In the genomic region with DNA sequence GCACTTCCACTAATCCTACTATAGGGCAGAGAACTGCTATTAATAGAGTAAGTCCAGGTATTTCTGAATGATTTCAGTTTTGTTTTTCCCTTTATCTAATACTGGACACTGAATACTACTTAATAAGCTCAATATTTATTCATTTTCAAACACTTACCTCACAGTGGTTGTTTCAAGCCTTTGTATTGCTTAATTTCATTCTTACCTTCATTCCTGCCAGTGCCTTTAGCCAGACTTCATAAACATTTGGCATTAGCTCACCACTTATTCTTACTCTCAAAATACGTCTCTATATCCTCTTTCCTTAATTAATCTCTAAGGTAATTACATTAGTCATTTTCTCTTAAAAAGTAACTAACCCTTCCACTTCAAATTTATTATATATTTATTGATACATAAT, we compare ENCODE assay signal across 34 cellular contexts. TPM values are rescaled to one million over a fixed set of nuclear protein-coding genes. Genes with fewer than 3 reads are reported as not detected.
"Had no signal": no experiment of that assay in that cellular context is flagged by ENCODE, and none has a peak within 500 bp of the region (broad histone marks: within the 10 kb centered on the region; RNA-seq: fewer than 3 reads in every experiment).

No MANE protein-coding gene starts in this region.

- ATAC-seq: activated CD8-positive, alpha-beta memory T cell treated with anti-CD3 and anti-CD28 coated beads, Interleukin-2, amount 10 ng/mL, durations not matched to agents 7 days and 5 days; activated naive CD8-positive, alpha-beta T cell treated with anti-CD3 and anti-CD28 coated beads, Interleukin-2, amount 50 U/mL, for 24 hours; Right ventricle myocardium inferior; SK-N-SH treated with all-trans-retinoic acid at 6 μM for 48 hours; T-cell had no signal

- FAIRE-seq: RCC 7860 had no signal

- H3K9me3 ChIP-seq: ascending aorta, MG63 had no signal

- H3K4me3 ChIP-seq: ascending aorta, MG63, PC-9 had no signal

- H2AFZ ChIP-seq: PC-9 had no signal

- H3K4me3 Mint-ChIP-seq: activated CD4-positive, alpha-beta memory T cell treated with anti-CD3 and anti-CD28 coated beads, Interleukin-2, amount 10 ng/mL, durations not matched to agents 7 days and 5 days; activated CD8-positive, alpha-beta memory T cell treated with anti-CD3 and anti-CD28 coated beads, Interleukin-2, amount 10 ng/mL, durations not matched to agents 7 days and 5 days; activated naive CD4-positive, alpha-beta T cell treated with anti-CD3 and anti-CD28 coated beads, Interleukin-2, amount 10 ng/mL, durations not matched to agents 7 days and 5 days; activated naive CD8-positive, alpha-beta T cell; activated naive CD8-positive, alpha-beta T cell treated with anti-CD3 and anti-CD28 coated beads, Interleukin-2, amount 50 U/mL, for 24 hours; T-cell had no signal

- H3K4me1 Mint-ChIP-seq: activated CD4-positive, alpha-beta memory T cell treated with anti-CD3 and anti-CD28 coated beads, Interleukin-2, amount 10 ng/mL, durations not matched to agents 7 days and 5 days; activated CD8-positive, alpha-beta memory T cell treated with anti-CD3 and anti-CD28 coated beads, Interleukin-2, amount 10 ng/mL, durations not matched to agents 7 days and 5 days; activated naive CD4-positive, alpha-beta T cell treated with anti-CD3 and anti-CD28 coated beads, Interleukin-2, amount 10 ng/mL, durations not matched to agents 7 days and 5 days; activated naive CD8-positive, alpha-beta T cell treated with anti-CD3 and anti-CD28 coated beads, Interleukin-2, amount 50 U/mL, for 24 hours; T-cell had no signal

- H3K27me3 Mint-ChIP-seq: activated CD4-positive, alpha-beta memory T cell treated with anti-CD3 and anti-CD28 coated beads, Interleukin-2, amount 10 ng/mL, durations not matched to agents 7 days and 5 days; activated CD8-positive, alpha-beta memory T cell treated with anti-CD3 and anti-CD28 coated beads, Interleukin-2, amount 10 ng/mL, durations not matched to agents 7 days and 5 days; activated naive CD4-positive, alpha-beta T cell treated with anti-CD3 and anti-CD28 coated beads, Interleukin-2, amount 10 ng/mL, durations not matched to agents 7 days and 5 days; activated naive CD8-positive, alpha-beta T cell; activated naive CD8-positive, alpha-beta T cell treated with anti-CD3 and anti-CD28 coated beads, Interleukin-2, amount 50 U/mL, for 24 hours; T-cell had no signal

- H3K27ac ChIP-seq: ascending aorta, PC-9, RWPE1, WERI-Rb-1 had no signal

- H3K4me2 ChIP-seq: PC-9 had no signal

- H3K27ac Mint-ChIP-seq: activated CD4-positive, alpha-beta memory T cell treated with anti-CD3 and anti-CD28 coated beads, Interleukin-2, amount 10 ng/mL, durations not matched to agents 7 days and 5 days; activated CD8-positive, alpha-beta memory T cell treated with anti-CD3 and anti-CD28 coated beads, Interleukin-2, amount 10 ng/mL, durations not matched to agents 7 days and 5 days; activated naive CD4-positive, alpha-beta T cell treated with anti-CD3 and anti-CD28 coated beads, Interleukin-2, amount 10 ng/mL, durations not matched to agents 7 days and 5 days; activated naive CD8-positive, alpha-beta T cell; activated naive CD8-positive, alpha-beta T cell treated with anti-CD3 and anti-CD28 coated beads, Interleukin-2, amount 50 U/mL, for 24 hours; T-cell had no signal

- H3K36me3 ChIP-seq: MG63, WERI-Rb-1 had no signal

- H3K27me3 ChIP-seq: ascending aorta, MG63 had no signal

- H3K4me1 ChIP-seq: ascending aorta had no signal

- DNase-seq: activated CD4-positive, alpha-beta memory T cell treated with anti-CD3 and anti-CD28 coated beads, Interleukin-2, amount 10 ng/mL, durations not matched to agents 7 days and 5 days; activated CD4-positive, alpha-beta T cell treated with anti-CD3 and anti-CD28 coated beads for 1 hour; activated CD4-positive, alpha-beta T cell treated with anti-CD3 and anti-CD28 coated beads for 48 hours; activated CD4-positive, CD25-positive, alpha-beta regulatory T cell; activated CD8-positive, alpha-beta memory T cell treated with anti-CD3 and anti-CD28 coated beads for 24 hours; activated CD8-positive, alpha-beta memory T cell treated with anti-CD3 and anti-CD28 coated beads, Interleukin-2, amount 10 ng/mL, durations not matched to agents 7 days and 5 days; activated CD8-positive, alpha-beta memory T cell treated with anti-CD3 and anti-CD28 coated beads, Interleukin-2, amount 50 U/mL, for 48 hours; activated effector memory CD4-positive, alpha-beta T cell treated with Interleukin-2 at 50 U/mL for 16 hours; activated naive CD4-positive, alpha-beta T cell treated with anti-CD3 and anti-CD28 coated beads, Interleukin-2, amount 10 ng/mL, durations not matched to agents 7 days and 5 days; activated naive CD8-positive, alpha-beta T cell treated with anti-CD3 and anti-CD28 coated beads, Interleukin-2, amount 50 U/mL, for 24 hours; activated T-cell treated with anti-CD3 and anti-CD28 coated beads, Interleukin-2, amount 50 U/mL, for 48 hours; amniotic stem cell; Karpas-422; MG63; NCI-H1048; NCI-H1105 treated with DMSO at 0.1 percent for 48 hours; NCI-H1436; NCI-H1694; NCI-H2029; NCI-H510A; NCI-H526; NCI-H748 treated with DMSO at 0.1 percent for 48 hours; PC-9; SIG-M5; T-cell; T-helper 2 cell; T-helper 9 cell; WERI-Rb-1 had no signal

- H3K9me3 Mint-ChIP-seq: activated CD4-positive, alpha-beta memory T cell treated with anti-CD3 and anti-CD28 coated beads, Interleukin-2, amount 10 ng/mL, durations not matched to agents 7 days and 5 days; activated naive CD4-positive, alpha-beta T cell treated with anti-CD3 and anti-CD28 coated beads, Interleukin-2, amount 10 ng/mL, durations not matched to agents 7 days and 5 days; activated naive CD8-positive, alpha-beta T cell treated with anti-CD3 and anti-CD28 coated beads, Interleukin-2, amount 50 U/mL, for 24 hours; T-cell had no signal

RNA-seq across cellular contexts. Expression of gene CORIN, which starts 18.8 kb away (rescaled TPM):
- total RNA-seq: activated CD8-positive, alpha-beta memory T cell treated with anti-CD3 and anti-CD28 coated beads, Interleukin-2, amount 10 ng/mL, durations not matched to agents 7 days and 5 days; ascending aorta; PC-9 had no signal
